ENCODE assay signal across 19 cellular contexts in genomic region chr20:44851545-44851944, GRCh38. TPM values are rescaled to one million over a fixed set of nuclear protein-coding genes. Genes with fewer than 3 reads are reported as not detected.
"Had no signal": no experiment of that assay in that cellular context is flagged by ENCODE, and none has a peak within 500 bp of the region (broad histone marks: within the 10 kb centered on the region; RNA-seq: fewer than 3 reads in every experiment).

No MANE protein-coding gene starts in this region.

- H3K9me3 ChIP-seq: spleen, stomach, thoracic aorta had no signal

- H3K27me3 ChIP-seq: cardiac muscle cell had no signal

- H3K4me3 ChIP-seq: cardiac muscle cell, spleen, stomach, thoracic aorta had no signal

- DNase-seq: activated CD4-positive, alpha-beta T cell treated with anti-CD3 and anti-CD28 coated beads for 48 hours; activated CD8-positive, alpha-beta memory T cell treated with anti-CD3 and anti-CD28 coated beads, Interleukin-2, amount 50 U/mL, for 4 hours; activated CD8-positive, alpha-beta T cell treated with anti-CD3 and anti-CD28 coated beads for 36 hours; activated effector memory CD4-positive, alpha-beta T cell treated with anti-CD3 and anti-CD28 coated beads, Interleukin-2, amount 50 U/mL, for 16 hours; activated T-cell treated with anti-CD3 and anti-CD28 coated beads, Interleukin-2, amount 50 U/mL, for 48 hours; hippocampal formation; kidney glomerular epithelial cell; mesendoderm; nephron progenitor cell; occipital lobe; spleen; stimulated activated CD4-positive, alpha-beta T cell treated with anti-CD3 and anti-CD28 coated beads, Interleukin-1b, Interleukin-23, amount 100 ng/mL, for 48 hours; stomach; T-helper 17 cell had no signal

- H3K36me3 ChIP-seq: cardiac muscle cell, spleen, stomach, thoracic aorta had no signal

- H3K4me1 ChIP-seq: spleen had no signal

- ATAC-seq: activated CD8-positive, alpha-beta T cell treated with anti-CD3 and anti-CD28 coated beads for 36 hours; esophagus mucosa; sciatic nerve; T-helper 17 cell had no signal

- H3K27ac ChIP-seq: cardiac muscle cell, spleen, stomach, thoracic aorta had no signal

RNA-seq across cellular contexts. Expression of gene RIMS4, which starts 41.2 kb away (rescaled TPM):
- total RNA-seq: activated CD8-positive, alpha-beta T cell treated with anti-CD3 and anti-CD28 coated beads for 36 hours; glomerular endothelial cell; spleen; T-helper 17 cell had no signal
